Comparison of ENCODE assay signal across 20 cellular contexts in the genomic region with DNA sequence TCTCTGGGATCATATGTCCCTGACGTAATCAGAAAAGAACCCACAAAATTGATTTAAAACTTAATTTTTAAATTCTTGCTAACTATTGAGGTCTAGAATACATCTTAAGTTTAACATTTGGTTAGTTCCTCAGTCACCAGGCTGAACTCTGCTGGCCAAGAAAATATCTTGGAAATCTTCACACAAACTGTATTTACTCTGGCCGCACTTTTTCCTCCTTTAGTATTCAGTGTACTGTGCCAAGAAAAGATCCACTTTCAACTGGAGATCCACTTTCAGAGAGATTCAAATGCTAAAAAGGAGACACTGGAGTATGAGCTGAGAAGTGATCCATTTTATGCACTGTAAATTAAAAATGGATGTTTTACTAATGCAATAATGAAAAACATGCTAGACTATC.
DNase-seq lines count a peak whose midpoint lies in the region; ATAC-seq and TF ChIP-seq lines count a peak whose summit lies in the region.
"Had no signal": no experiment of that assay in that cellular context is flagged by ENCODE, and none has a peak within 500 bp of the region (broad histone marks: within the 10 kb centered on the region; RNA-seq: fewer than 3 reads in every experiment).

No MANE protein-coding gene starts in this region.

- H3K4me3 Mint-ChIP-seq in stimulated activated memory B cell treated with anti-CD40 and anti-IgM and Interleukin-4, amounts not matched to agents 10 μg/mL and 1 μg/mL and 100 μg/mL, for 72 hours, result no peak overlapping the region
- H3K4me3 Mint-ChIP-seq: CD4-positive, CD25-positive, alpha-beta regulatory T cell had no signal

- H3K4me1 Mint-ChIP-seq in stimulated activated memory B cell treated with anti-CD40 and anti-IgM and Interleukin-4, amounts not matched to agents 10 μg/mL and 1 μg/mL and 100 μg/mL, for 72 hours, result no peaks in the 10 kb centered on the region
- H3K4me1 Mint-ChIP-seq: CD4-positive, CD25-positive, alpha-beta regulatory T cell had no signal

- H3K9me3 Mint-ChIP-seq in stimulated activated memory B cell treated with anti-CD40 and anti-IgM and Interleukin-4, amounts not matched to agents 10 μg/mL and 1 μg/mL and 100 μg/mL, for 72 hours, result no peaks in the 10 kb centered on the region

- TF ChIP-seq EP300 in esophagus muscularis mucosa (IDR thresholded peaks at IDR 0.05), result no peak
- TF ChIP-seq EP300 in gastroesophageal sphincter (IDR thresholded peaks at IDR 0.05), result no peak
- TF ChIP-seq EP300 in sigmoid colon (IDR thresholded peaks at IDR 0.05), result no peak

- no peaks in the 10 kb centered on the region for H3K36me3 Mint-ChIP-seq in stimulated activated memory B cell treated with anti-CD40 and anti-IgM and Interleukin-4, amounts not matched to agents 10 μg/mL and 1 μg/mL and 100 μg/mL, for 72 hours
- H3K36me3 Mint-ChIP-seq: CD4-positive, CD25-positive, alpha-beta regulatory T cell had no signal

- H3K27ac ChIP-seq in VCaP (peak overlapping the region; percentile 50), esophagus muscularis mucosa (replicated peaks in 1 of 4) (peak overlapping the region; percentile 66 to 73 (median 69)), gastroesophageal sphincter (peak overlapping the region in 3 of 4 donors; percentile 62 to 75 (median 69)), sigmoid colon (peak overlapping the region in 3 of 4 donors; percentile 45 to 67 (median 51))
- H3K27ac ChIP-seq: BLaER1, GM23248, Peyer's patch had no signal

- no peak for TF ChIP-seq CTCF in VCaP (conservative IDR thresholded peaks at IDR 0.05)
- TF ChIP-seq CTCF in esophagus muscularis mucosa (IDR thresholded peaks at IDR 0.05), result no peak
- TF ChIP-seq CTCF in gastroesophageal sphincter (IDR thresholded peaks at IDR 0.05), result peak in 2 of 4 experiments; percentile 3
- TF ChIP-seq CTCF in sigmoid colon (IDR thresholded peaks at IDR 0.05), result no peak

- H3K27me3 ChIP-seq in esophagus muscularis mucosa, result no peaks in the 10 kb centered on the region
- H3K27me3 ChIP-seq in gastroesophageal sphincter, result no peaks in the 10 kb centered on the region
- H3K27me3 ChIP-seq in sigmoid colon, result no peaks in the 10 kb centered on the region
- H3K27me3 ChIP-seq: BLaER1, Peyer's patch had no signal

- H3K27ac Mint-ChIP-seq in stimulated activated memory B cell treated with anti-CD40 and anti-IgM and Interleukin-4, amounts not matched to agents 10 μg/mL and 1 μg/mL and 100 μg/mL, for 72 hours, result no peak overlapping the region
- H3K27ac Mint-ChIP-seq: CD4-positive, CD25-positive, alpha-beta regulatory T cell had no signal

- H3K4me3 ChIP-seq in esophagus muscularis mucosa (no peak overlapping the region), gastroesophageal sphincter (no peak overlapping the region), sigmoid colon (no peak overlapping the region)
- H3K4me3 ChIP-seq: BLaER1, GM23248, K562, Peyer's patch had no signal

- H3K9me3 ChIP-seq in esophagus muscularis mucosa (no peaks in the 10 kb centered on the region), gastroesophageal sphincter (no peaks in the 10 kb centered on the region), sigmoid colon (no peaks in the 10 kb centered on the region)
- H3K9me3 ChIP-seq: BLaER1, Peyer's patch had no signal

- ATAC-seq in gastroesophageal sphincter, result peak; percentile 48
- ATAC-seq in stimulated activated memory B cell treated with anti-CD40 and anti-IgM and Interleukin-4, amounts not matched to agents 10 μg/mL and 1 μg/mL and 100 μg/mL, for 72 hours, result no peak
- ATAC-seq in HG02970 (IDR thresholded peaks at IDR 0.05; ENCODE audit: low FRiP score, unreplicated experiment), result no peak
- ATAC-seq: K562 had no signal

- WGBS in esophagus muscularis mucosa, result 41% methylated on average over 2 of the region's 2 CpGs
- 23 to 36% methylated on average over 2 of the region's 2 CpGs for WGBS in gastroesophageal sphincter (ENCODE audit: low coverage in 1 of 2), 2 donors
- WGBS in sigmoid colon, 2 donors, result 78 to 83% methylated on average over 2 of the region's 2 CpGs

- H3K36me3 ChIP-seq in esophagus muscularis mucosa (no peaks in the 10 kb centered on the region), gastroesophageal sphincter (no peaks in the 10 kb centered on the region), sigmoid colon (no peaks in the 10 kb centered on the region)
- H3K36me3 ChIP-seq: BLaER1, Peyer's patch had no signal

- H3K27me3 Mint-ChIP-seq in stimulated activated memory B cell treated with anti-CD40 and anti-IgM and Interleukin-4, amounts not matched to agents 10 μg/mL and 1 μg/mL and 100 μg/mL, for 72 hours, result no peaks in the 10 kb centered on the region

- TF ChIP-seq POLR2A in esophagus muscularis mucosa (IDR thresholded peaks at IDR 0.05; ENCODE audit: low read depth) (no peak), gastroesophageal sphincter (IDR thresholded peaks at IDR 0.05) (no peak), sigmoid colon (IDR thresholded peaks at IDR 0.05) (no peak)

- DNase-seq in esophagus muscularis mucosa (ENCODE audit: extremely low spot score) (peak; percentile 21), sigmoid colon (no peak), kidney tubule cell (ENCODE audit: low spot score) (no peak), cortex of kidney (lab: John Stamatoyannopoulos, UW) (no peak)
- DNase-seq: CD4-positive, CD25-positive, alpha-beta regulatory T cell; DMS153; DND-41; GM23248; Kasumi-1; NCI-H2029; NCI-H2227 treated with DMSO at 0.1 percent for 48 hours; NCI-H526 treated with DMSO at 0.1 percent for 48 hours; Peyer's patch; SHP77 treated with DMSO at 0.1 percent for 48 hours had no signal

- intact Hi-C loops in esophagus muscularis mucosa (cut with DNase I), result no loop called here
- intact Hi-C loops in sigmoid colon (cut with DNase I), result loop anchor here (10.0 kb wide), 2 partner anchors 64 to 96 kb away; partner anchors contain the start of gene ANTXR1

- peaks cover 0 to 65% (median 49%) of the 10 kb centered on the region in 4 donors for H3K4me1 ChIP-seq in esophagus muscularis mucosa
- peaks cover under 1 to 64% (median 12%) of the 10 kb centered on the region in 3 donors for H3K4me1 ChIP-seq in gastroesophageal sphincter
- peaks cover 0 to 40% (median 36%) of the 10 kb centered on the region in 4 donors for H3K4me1 ChIP-seq in sigmoid colon
- H3K4me1 ChIP-seq: BLaER1, Peyer's patch had no signal
